Comparison of ENCODE assay signal across 12 cellular contexts in the genomic region with DNA sequence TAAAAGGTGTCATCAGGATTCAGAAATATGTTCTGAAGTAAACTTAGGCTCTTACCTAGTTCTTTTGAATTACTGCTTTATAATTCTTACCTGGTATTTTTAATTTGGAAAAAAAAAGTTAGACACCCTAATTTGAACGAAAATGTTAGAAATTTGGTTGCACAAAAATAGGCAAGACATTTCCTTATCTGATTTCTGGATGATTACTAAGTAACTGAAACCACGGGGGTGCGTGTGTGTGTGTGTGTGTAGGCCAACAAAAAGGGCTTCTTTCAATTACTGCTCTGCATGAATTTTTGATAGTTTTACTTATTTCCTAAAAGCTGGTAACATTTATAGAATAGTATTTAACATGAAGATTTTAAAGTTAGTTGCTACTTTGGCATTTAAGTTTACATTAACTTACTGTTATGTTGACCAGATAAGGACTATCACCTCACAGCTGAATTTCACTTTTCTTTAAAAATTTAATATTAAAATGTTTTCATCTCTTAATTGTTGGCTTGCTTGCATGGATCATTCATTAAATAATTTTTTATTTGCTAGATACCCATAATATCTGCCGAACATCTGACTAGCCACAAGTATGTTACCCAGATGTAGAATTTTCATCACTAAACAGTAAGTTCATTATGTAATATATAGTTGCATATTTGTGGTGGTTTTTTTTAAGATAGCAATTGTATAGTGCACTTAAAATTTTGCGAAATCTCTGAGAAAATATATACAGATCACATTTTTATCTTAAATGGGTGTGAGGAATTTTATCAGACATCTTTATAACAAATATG.
DNase-seq lines count a peak whose midpoint lies in the region; ATAC-seq and TF ChIP-seq lines count a peak whose summit lies in the region.
"Had no signal": no experiment of that assay in that cellular context is flagged by ENCODE, and none has a peak within 500 bp of the region (broad histone marks: within the 10 kb centered on the region; RNA-seq: fewer than 3 reads in every experiment).

No MANE protein-coding gene starts in this region.

- H3K4me3 Mint-ChIP-seq in effector memory CD8-positive, alpha-beta T cell: peak overlapping the region in 1 of 2 donors; percentile 29
- H3K4me3 Mint-ChIP-seq in MCF 10A (ENCODE audit: unreplicated experiment): no peak overlapping the region
- H3K4me3 Mint-ChIP-seq: WTC11 had no signal

- TF ChIP-seq CTCF in GM10266 (IDR thresholded peaks at IDR 0.05; ENCODE audit: control insufficient read depth, insufficient read depth, low read depth, missing control alignments): no peak
- no peak for TF ChIP-seq CTCF in MCF 10A (IDR thresholded peaks at IDR 0.05; ENCODE audit: unreplicated experiment)

- no peak for ATAC-seq in effector memory CD8-positive, alpha-beta T cell (replicated peaks)
- peak; percentile 57 for ATAC-seq in stimulated activated naive CD8-positive, alpha-beta T cell treated with anti-CD3 and anti-CD28 coated beads, Interleukin-15, Interleukin-2, amounts not matched to agents 100 U/mL and 50 U/mL, for 24 hours
- ATAC-seq: gastrocnemius medialis, WTC11 had no signal

- no peaks in the 10 kb centered on the region for H3K27me3 Mint-ChIP-seq in effector memory CD8-positive, alpha-beta T cell
- H3K27me3 Mint-ChIP-seq in MCF 10A (ENCODE audit: insufficient read depth, unreplicated experiment): no peaks in the 10 kb centered on the region

- CTCF ChIA-PET in MCF 10A (lab: Yijun Ruan, JAX): interaction anchor here (0.6 kb wide), 3 partner anchors 14 to 224 kb away, joined by 3 to 5 read pairs (median 3); no protein-coding TSS in a partner anchor

- BruUV-seq in MCF 10A (replicated peaks; lab: Mats Ljungman, UMichigan): no TSS peak

- H3K27ac Mint-ChIP-seq in effector memory CD8-positive, alpha-beta T cell: peak overlapping the region; percentile 41 to 81
- no peak overlapping the region for H3K27ac Mint-ChIP-seq in MCF 10A (ENCODE audit: low read depth, unreplicated experiment)
- H3K27ac Mint-ChIP-seq: WTC11 had no signal

- peaks cover 11 to 32% of the 10 kb centered on the region in 2 donors for H3K4me1 Mint-ChIP-seq in effector memory CD8-positive, alpha-beta T cell (ENCODE audit: low read depth in 2 of 2)
- H3K4me1 Mint-ChIP-seq in MCF 10A (ENCODE audit: insufficient read depth, unreplicated experiment): no peaks in the 10 kb centered on the region

- H3K9me3 Mint-ChIP-seq in effector memory CD8-positive, alpha-beta T cell: no peaks in the 10 kb centered on the region
- no peaks in the 10 kb centered on the region for H3K9me3 Mint-ChIP-seq in MCF 10A (ENCODE audit: unreplicated experiment)
- H3K9me3 Mint-ChIP-seq: WTC11 had no signal

- DNase-seq in activated effector memory CD4-positive, alpha-beta T cell treated with anti-CD3 and anti-CD28 coated beads, Interleukin-2, amount 50 U/mL, for 16 hours: peak; percentile 68
- DNase-seq in activated effector memory CD4-positive, alpha-beta T cell treated with Interleukin-2 at 50 U/mL for 16 hours: no peak
- peak; percentile 22 to 39 for DNase-seq in activated CD4-positive, alpha-beta T cell treated with anti-CD3 and anti-CD28 coated beads, Interleukin-2, amount 50 U/mL, for 48 hours
- no peak for DNase-seq in effector memory CD8-positive, alpha-beta T cell
- DNase-seq in stimulated activated naive CD8-positive, alpha-beta T cell treated with anti-CD3 and anti-CD28 coated beads, Interleukin-15, Interleukin-2, amounts not matched to agents 100 U/mL and 50 U/mL, for 24 hours: no peak
- DNase-seq in GM10266 (ENCODE audit: extremely low spot score) (no peak), islet precursor cell (no peak), MCF 10A (ENCODE audit: unreplicated experiment) (no peak)
- DNase-seq: amygdala, gastrocnemius medialis, GOT3 had no signal

- peaks cover 90% of the 10 kb centered on the region for H3K36me3 Mint-ChIP-seq in effector memory CD8-positive, alpha-beta T cell (ENCODE audit: insufficient read depth)
- H3K36me3 Mint-ChIP-seq in MCF 10A (ENCODE audit: insufficient read depth, unreplicated experiment): peaks cover 28% of the 10 kb centered on the region

- POLR2A ChIA-PET in MCF 10A (lab: Yijun Ruan, JAX): interaction anchor here (0.6 to 0.7 kb wide), 3 partner anchors 42 to 1326 kb away, joined by 4 to 5 read pairs (median 4); no protein-coding TSS in a partner anchor

- intact Hi-C loops in MCF 10A (cut with micrococcal nuclease): no loop called here

Comparison
In these comparisons a context has a peak if more than half of its experiments do, and no peak if none do; other contexts are left out.
1. DNase-seq: peak in activated effector memory CD4-positive, alpha-beta T cell treated with anti-CD3 and anti-CD28 coated beads, Interleukin-2, amount 50 U/mL, for 16 hours (single experiment) and activated CD4-positive, alpha-beta T cell treated with anti-CD3 and anti-CD28 coated beads, Interleukin-2, amount 50 U/mL, for 48 hours (2 of 2); none in activated effector memory CD4-positive, alpha-beta T cell treated with Interleukin-2 at 50 U/mL for 16 hours (single experiment), effector memory CD8-positive, alpha-beta T cell (0 of 3), stimulated activated naive CD8-positive, alpha-beta T cell treated with anti-CD3 and anti-CD28 coated beads, Interleukin-15, Interleukin-2, amounts not matched to agents 100 U/mL and 50 U/mL, for 24 hours (single experiment), GM10266 (single experiment), islet precursor cell (single experiment) and MCF 10A (single experiment).